ENCODE assay signal across 1 cellular context in genomic region chr11:61778920-61779650, GRCh38.
TF ChIP-seq lines count a peak whose summit lies in the region.

No MANE protein-coding gene starts in this region.

TF ChIP-seq in K562, 482 proteins besides CTCF, POLR2A, EP300 and RAD21:
- no peak for TF ChIP-seq NCOA1 (IDR thresholded peaks at IDR 0.05; ENCODE audit: low read depth)
- no peak for TF ChIP-seq TSC22D4 (tag; IDR thresholded peaks at IDR 0.05)
- TF ChIP-seq PCBP2 (IDR thresholded peaks at IDR 0.05; ENCODE audit: low read depth, low read length, poor library complexity, severe bottlenecking): no peak
- peak; percentile 47 for TF ChIP-seq POLR2G (IDR thresholded peaks at IDR 0.05; ENCODE audit: low read depth, low read length)
- no peak for TF ChIP-seq HMG20A (CRISPR knock-in tag; conservative IDR thresholded peaks at IDR 0.05)
- no peak for TF ChIP-seq ZNF785 (CRISPR knock-in tag; IDR thresholded peaks at IDR 0.05)
